33 cellular contexts compared by ENCODE assay signal in the genomic region with DNA sequence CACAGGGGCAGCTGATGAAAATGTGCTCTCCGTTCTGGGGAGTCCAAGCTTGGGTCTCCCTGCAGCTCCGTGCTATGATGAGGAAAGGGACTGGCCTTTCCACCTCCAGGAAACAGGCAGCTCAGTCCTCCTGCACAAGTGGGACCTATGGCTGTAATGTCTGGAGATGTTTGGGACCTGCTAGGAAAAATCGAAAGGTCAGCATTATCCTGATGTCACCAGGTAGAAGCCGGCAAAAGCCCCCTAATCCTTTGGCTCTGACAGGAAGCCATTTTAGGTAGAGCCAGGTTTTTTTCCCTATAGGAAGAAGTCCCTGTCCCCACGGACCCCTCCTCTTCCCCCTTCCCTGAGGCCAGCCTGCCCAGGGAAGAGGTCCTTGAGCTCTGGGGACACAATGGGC.
"Had no signal": no experiment of that assay in that cellular context is flagged by ENCODE, and none has a peak within 500 bp of the region (broad histone marks: within the 10 kb centered on the region; RNA-seq: fewer than 3 reads in every experiment).

No MANE protein-coding gene starts in this region.

- ATAC-seq: activated CD4-positive, alpha-beta T cell treated with anti-CD3 and anti-CD28 coated beads for 36 hours; activated CD8-positive, alpha-beta memory T cell treated with anti-CD3 and anti-CD28 coated beads, Interleukin-2, amount 10 ng/mL, durations not matched to agents 7 days and 5 days; activated CD8-positive, alpha-beta T cell treated with anti-CD3 and anti-CD28 coated beads, Interleukin-2, amount 10 ng/mL, durations not matched to agents 7 days and 5 days; activated naive CD8-positive, alpha-beta T cell treated with anti-CD3 and anti-CD28 coated beads, Interleukin-2, amount 50 U/mL, for 24 hours; body of pancreas; gastrocnemius medialis had no signal

- H3K27me3 Mint-ChIP-seq: activated CD4-positive, alpha-beta memory T cell treated with anti-CD3 and anti-CD28 coated beads for 36 hours; activated CD4-positive, alpha-beta T cell treated with anti-CD3 and anti-CD28 coated beads for 36 hours; activated CD4-positive, alpha-beta T cell treated with anti-CD3 and anti-CD28 coated beads, Interleukin-2, amount 10 ng/mL, durations not matched to agents 24 days and 14 days; activated CD8-positive, alpha-beta memory T cell treated with anti-CD3 and anti-CD28 coated beads, Interleukin-2, amount 10 ng/mL, durations not matched to agents 7 days and 5 days; activated naive CD4-positive, alpha-beta T cell treated with anti-CD3 and anti-CD28 coated beads, Interleukin-2, amount 50 U/mL, for 24 hours; activated naive CD8-positive, alpha-beta T cell treated with anti-CD3 and anti-CD28 coated beads for 36 hours had no signal

- H3K4me1 ChIP-seq: adrenal gland, body of pancreas, colonic mucosa, gastrocnemius medialis had no signal

- H3K27ac ChIP-seq: adrenal gland, body of pancreas, cardiac muscle cell, colonic mucosa, epithelial cell of prostate, gastrocnemius medialis had no signal

- H3K27me3 ChIP-seq: adrenal gland, body of pancreas, cardiac muscle cell, colonic mucosa, gastrocnemius medialis had no signal

- H3K27ac Mint-ChIP-seq: activated CD4-positive, alpha-beta memory T cell treated with anti-CD3 and anti-CD28 coated beads for 36 hours; activated CD4-positive, alpha-beta T cell treated with anti-CD3 and anti-CD28 coated beads for 36 hours; activated CD4-positive, alpha-beta T cell treated with anti-CD3 and anti-CD28 coated beads, Interleukin-2, amount 10 ng/mL, durations not matched to agents 24 days and 14 days; activated CD8-positive, alpha-beta memory T cell treated with anti-CD3 and anti-CD28 coated beads, Interleukin-2, amount 10 ng/mL, durations not matched to agents 7 days and 5 days; activated CD8-positive, alpha-beta T cell treated with anti-CD3 and anti-CD28 coated beads, Interleukin-2, amount 10 ng/mL, durations not matched to agents 7 days and 5 days; activated naive CD4-positive, alpha-beta T cell treated with anti-CD3 and anti-CD28 coated beads for 36 hours; activated naive CD4-positive, alpha-beta T cell treated with anti-CD3 and anti-CD28 coated beads, Interleukin-2, amount 50 U/mL, for 24 hours; activated naive CD8-positive, alpha-beta T cell treated with anti-CD3 and anti-CD28 coated beads for 36 hours; activated naive CD8-positive, alpha-beta T cell treated with anti-CD3 and anti-CD28 coated beads, Interleukin-2, amount 50 U/mL, for 24 hours; activated T-helper 1 cell treated with anti-CD3 and anti-CD28 coated beads, Interleukin-12 subunit alpha, Interleukin-12 subunit beta, Interleukin-2, Interleukin-4 antibody, amounts not matched to agents 30 ng/mL and 10 ng/mL and 1 ng/mL, durations not matched to agents 14 hours and 24 hours and 36 hours; activated T-helper 2 cell treated with anti-CD3 and anti-CD28 coated beads, Interferon-gamma antibody, Interleukin-2, Interleukin-4, amounts not matched to agents 10 μg/mL and 5 μg/mL and 100 μg/mL, durations not matched to agents 14 hours and 24 hours and 36 hours had no signal

- H3K9me3 ChIP-seq: adrenal gland, body of pancreas, colonic mucosa, gastrocnemius medialis had no signal

- H3K4me1 Mint-ChIP-seq: activated CD4-positive, alpha-beta T cell treated with anti-CD3 and anti-CD28 coated beads for 36 hours; activated naive CD4-positive, alpha-beta T cell treated with anti-CD3 and anti-CD28 coated beads, Interleukin-2, amount 50 U/mL, for 24 hours; activated naive CD8-positive, alpha-beta T cell treated with anti-CD3 and anti-CD28 coated beads for 36 hours; activated naive CD8-positive, alpha-beta T cell treated with anti-CD3 and anti-CD28 coated beads, Interleukin-2, amount 50 U/mL, for 24 hours had no signal

- H3K9me3 Mint-ChIP-seq: activated CD4-positive, alpha-beta memory T cell treated with anti-CD3 and anti-CD28 coated beads for 36 hours; activated CD4-positive, alpha-beta T cell treated with anti-CD3 and anti-CD28 coated beads, Interleukin-2, amount 10 ng/mL, durations not matched to agents 24 days and 14 days; activated naive CD4-positive, alpha-beta T cell treated with anti-CD3 and anti-CD28 coated beads for 36 hours; activated naive CD4-positive, alpha-beta T cell treated with anti-CD3 and anti-CD28 coated beads, Interleukin-2, amount 50 U/mL, for 24 hours; activated naive CD8-positive, alpha-beta T cell treated with anti-CD3 and anti-CD28 coated beads for 36 hours; activated naive CD8-positive, alpha-beta T cell treated with anti-CD3 and anti-CD28 coated beads, Interleukin-2, amount 50 U/mL, for 24 hours; activated T-helper 1 cell treated with anti-CD3 and anti-CD28 coated beads, Interleukin-12 subunit alpha, Interleukin-12 subunit beta, Interleukin-2, Interleukin-4 antibody, amounts not matched to agents 30 ng/mL and 10 ng/mL and 1 ng/mL, durations not matched to agents 14 hours and 24 hours and 36 hours; activated T-helper 2 cell treated with anti-CD3 and anti-CD28 coated beads, Interferon-gamma antibody, Interleukin-2, Interleukin-4, amounts not matched to agents 10 μg/mL and 5 μg/mL and 100 μg/mL, durations not matched to agents 14 hours and 24 hours and 36 hours had no signal

- H3K4me3 ChIP-seq: adrenal gland, body of pancreas, cardiac muscle cell, colonic mucosa, gastrocnemius medialis had no signal

- H3K36me3 Mint-ChIP-seq: activated CD4-positive, alpha-beta memory T cell treated with anti-CD3 and anti-CD28 coated beads for 36 hours; activated CD8-positive, alpha-beta memory T cell treated with anti-CD3 and anti-CD28 coated beads, Interleukin-2, amount 10 ng/mL, durations not matched to agents 7 days and 5 days; activated naive CD4-positive, alpha-beta T cell treated with anti-CD3 and anti-CD28 coated beads, Interleukin-2, amount 50 U/mL, for 24 hours; activated naive CD8-positive, alpha-beta T cell treated with anti-CD3 and anti-CD28 coated beads for 36 hours had no signal

- DNase-seq: activated CD4-positive, alpha-beta memory T cell treated with anti-CD3 and anti-CD28 coated beads for 36 hours; activated CD4-positive, alpha-beta T cell treated with anti-CD3 and anti-CD28 coated beads for 36 hours; activated CD4-positive, alpha-beta T cell treated with anti-CD3 and anti-CD28 coated beads, Interleukin-2, amount 10 ng/mL, durations not matched to agents 24 days and 14 days; activated CD4-positive, CD25-positive, alpha-beta regulatory T cell; activated CD4-positive, CD25-positive, alpha-beta regulatory T cell treated with anti-CD3 and anti-CD28 coated beads, Interleukin-2, amount 50 U/mL, for 72 hours; activated CD8-positive, alpha-beta memory T cell treated with anti-CD3 and anti-CD28 coated beads, Interleukin-2, amount 10 ng/mL, durations not matched to agents 7 days and 5 days; activated CD8-positive, alpha-beta memory T cell treated with anti-CD3 and anti-CD28 coated beads, Interleukin-2, amount 50 U/mL, for 4 hours; activated CD8-positive, alpha-beta T cell treated with anti-CD3 and anti-CD28 coated beads, Interleukin-2, amount 10 ng/mL, durations not matched to agents 7 days and 5 days; activated effector memory CD4-positive, alpha-beta T cell treated with anti-CD3 and anti-CD28 coated beads, Interleukin-2, amount 50 U/mL, for 16 hours; activated naive CD4-positive, alpha-beta T cell treated with anti-CD3 and anti-CD28 coated beads for 36 hours; activated naive CD8-positive, alpha-beta T cell treated with anti-CD3 and anti-CD28 coated beads for 36 hours; activated naive CD8-positive, alpha-beta T cell treated with anti-CD3 and anti-CD28 coated beads, Interleukin-2, amount 50 U/mL, for 24 hours; activated T-cell treated with anti-CD3 and anti-CD28 coated beads, Interleukin-2, amount 50 U/mL, for 1 hour; activated T-cell treated with anti-CD3 and anti-CD28 coated beads, Interleukin-2, amount 50 U/mL, for 48 hours; adrenal gland; amygdala; aorta; body of pancreas; central memory CD4-positive, alpha-beta T cell; cerebellar nuclear complex; colonic mucosa; effector CD8-positive, alpha-beta T cell; foreskin fibroblast; gastrocnemius medialis; glutamatergic neuron; T-helper 2 cell had no signal

- FAIRE-seq: endometrium, endothelial cell of umbilical vein had no signal

- H3K36me3 ChIP-seq: adrenal gland, cardiac muscle cell, colonic mucosa, gastrocnemius medialis had no signal

- H3K4me3 Mint-ChIP-seq: activated CD4-positive, alpha-beta memory T cell treated with anti-CD3 and anti-CD28 coated beads for 36 hours; activated CD4-positive, alpha-beta T cell treated with anti-CD3 and anti-CD28 coated beads for 36 hours; activated CD4-positive, alpha-beta T cell treated with anti-CD3 and anti-CD28 coated beads, Interleukin-2, amount 10 ng/mL, durations not matched to agents 24 days and 14 days; activated CD8-positive, alpha-beta memory T cell treated with anti-CD3 and anti-CD28 coated beads, Interleukin-2, amount 10 ng/mL, durations not matched to agents 7 days and 5 days; activated CD8-positive, alpha-beta T cell treated with anti-CD3 and anti-CD28 coated beads, Interleukin-2, amount 10 ng/mL, durations not matched to agents 7 days and 5 days; activated naive CD4-positive, alpha-beta T cell treated with anti-CD3 and anti-CD28 coated beads for 36 hours; activated naive CD4-positive, alpha-beta T cell treated with anti-CD3 and anti-CD28 coated beads, Interleukin-2, amount 50 U/mL, for 24 hours; activated naive CD8-positive, alpha-beta T cell treated with anti-CD3 and anti-CD28 coated beads for 36 hours; activated naive CD8-positive, alpha-beta T cell treated with anti-CD3 and anti-CD28 coated beads, Interleukin-2, amount 50 U/mL, for 24 hours; activated T-helper 1 cell treated with anti-CD3 and anti-CD28 coated beads, Interleukin-12 subunit alpha, Interleukin-12 subunit beta, Interleukin-2, Interleukin-4 antibody, amounts not matched to agents 30 ng/mL and 10 ng/mL and 1 ng/mL, durations not matched to agents 14 hours and 24 hours and 36 hours had no signal
